In genomic region chr4:40057540-40058091, GRCh38 we compare ENCODE assay signal across 1 cellular context.
TF ChIP-seq lines count a peak whose summit lies in the region.

No MANE protein-coding gene starts in this region.

TF ChIP-seq in HepG2, 621 proteins besides CTCF, POLR2A, EP300 and RAD21 (continued from another document and continues in another):
- TF ChIP-seq, protein P1, sequence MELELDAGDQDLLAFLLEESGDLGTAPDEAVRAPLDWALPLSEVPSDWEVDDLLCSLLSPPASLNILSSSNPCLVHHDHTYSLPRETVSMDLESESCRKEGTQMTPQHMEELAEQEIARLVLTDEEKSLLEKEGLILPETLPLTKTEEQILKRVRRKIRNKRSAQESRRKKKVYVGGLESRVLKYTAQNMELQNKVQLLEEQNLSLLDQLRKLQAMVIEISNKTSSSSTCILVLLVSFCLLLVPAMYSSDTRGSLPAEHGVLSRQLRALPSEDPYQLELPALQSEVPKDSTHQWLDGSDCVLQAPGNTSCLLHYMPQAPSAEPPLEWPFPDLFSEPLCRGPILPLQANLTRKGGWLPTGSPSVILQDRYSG (CRISPR knock-in tag; IDR thresholded peaks at IDR 0.05) = no peak
- TF ChIP-seq, protein P2, sequence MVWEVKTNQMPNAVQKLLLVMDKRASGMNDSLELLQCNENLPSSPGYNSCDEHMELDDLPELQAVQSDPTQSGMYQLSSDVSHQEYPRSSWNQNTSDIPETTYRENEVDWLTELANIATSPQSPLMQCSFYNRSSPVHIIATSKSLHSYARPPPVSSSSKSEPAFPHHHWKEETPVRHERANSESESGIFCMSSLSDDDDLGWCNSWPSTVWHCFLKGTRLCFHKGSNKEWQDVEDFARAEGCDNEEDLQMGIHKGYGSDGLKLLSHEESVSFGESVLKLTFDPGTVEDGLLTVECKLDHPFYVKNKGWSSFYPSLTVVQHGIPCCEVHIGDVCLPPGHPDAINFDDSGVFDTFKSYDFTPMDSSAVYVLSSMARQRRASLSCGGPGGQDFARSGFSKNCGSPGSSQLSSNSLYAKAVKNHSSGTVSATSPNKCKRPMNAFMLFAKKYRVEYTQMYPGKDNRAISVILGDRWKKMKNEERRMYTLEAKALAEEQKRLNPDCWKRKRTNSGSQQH (CRISPR knock-in tag; IDR thresholded peaks at IDR 0.05; ENCODE audit: low read depth) = no peak
- TF ChIP-seq ZNF777 (CRISPR knock-in tag; IDR thresholded peaks at IDR 0.05) (no peak), ZSCAN31 (CRISPR knock-in tag; IDR thresholded peaks at IDR 0.05; ENCODE audit: low read depth) (no peak), ZNF264 (CRISPR knock-in tag; IDR thresholded peaks at IDR 0.05) (no peak), PBX3 (CRISPR knock-in tag; IDR thresholded peaks at IDR 0.05; ENCODE audit: borderline replicate concordance) (no peak), ZNF501 (CRISPR knock-in tag; IDR thresholded peaks at IDR 0.05) (peak; percentile 51), MAFG (CRISPR knock-in tag; IDR thresholded peaks at IDR 0.05) (no peak), ZNF792 (CRISPR knock-in tag; IDR thresholded peaks at IDR 0.05) (no peak), ATM (IDR thresholded peaks at IDR 0.05; ENCODE audit: borderline replicate concordance) (no peak), ZFP62 (CRISPR knock-in tag; IDR thresholded peaks at IDR 0.05) (no peak), ZIK1 (CRISPR knock-in tag; IDR thresholded peaks at IDR 0.05; ENCODE audit: borderline replicate concordance, low read depth) (no peak), FOXJ3 (CRISPR knock-in tag; IDR thresholded peaks at IDR 0.05; ENCODE audit: borderline replicate concordance) (no peak), ZNF563 (CRISPR knock-in tag; IDR thresholded peaks at IDR 0.05) (no peak), ZNF549 (CRISPR knock-in tag; IDR thresholded peaks at IDR 0.05) (no peak), ASH2L (IDR thresholded peaks at IDR 0.05; ENCODE audit: insufficient read length, low read depth, low read length) (peak; percentile 78), POLR2G (IDR thresholded peaks at IDR 0.05; ENCODE audit: low read depth, low read length) (peak; percentile 25; the same call in 1 of the 2 replicates), TFDP1 (CRISPR knock-in tag; IDR thresholded peaks at IDR 0.05; ENCODE audit: borderline replicate concordance) (peak; percentile 45; the same call in 1 of the 2 replicates), NFYB (CRISPR knock-in tag; IDR thresholded peaks at IDR 0.05) (peak; percentile 84), ZBTB21 (CRISPR knock-in tag; IDR thresholded peaks at IDR 0.05) (no peak), TCF7 (IDR thresholded peaks at IDR 0.05; ENCODE audit: low read depth) (peak; percentile 86), ZNF772 (CRISPR knock-in tag; IDR thresholded peaks at IDR 0.05) (no peak), HDAC2 (CRISPR knock-in tag; IDR thresholded peaks at IDR 0.05) (no peak), HNF1A (IDR thresholded peaks at IDR 0.05; ENCODE audit: low read depth) (no peak), HNF1A (CRISPR knock-in tag; IDR thresholded peaks at IDR 0.05; ENCODE audit: borderline replicate concordance) (no peak), ZFP90 (CRISPR knock-in tag; IDR thresholded peaks at IDR 0.05; ENCODE audit: borderline replicate concordance) (no peak), FOSL2 (CRISPR knock-in tag; IDR thresholded peaks at IDR 0.05) (peak; percentile 82), ZNF468 (CRISPR knock-in tag; IDR thresholded peaks at IDR 0.05) (no peak), SP140L (CRISPR knock-in tag; IDR thresholded peaks at IDR 0.05; ENCODE audit: borderline replicate concordance) (0 out of 2 replicates have a peak, but pooled peaks have one; percentile 22), ZMYM4 (CRISPR knock-in tag; IDR thresholded peaks at IDR 0.05) (peak; percentile 70), ZBTB20 (CRISPR knock-in tag; IDR thresholded peaks at IDR 0.05; ENCODE audit: borderline replicate concordance, low read depth) (no peak)
- TF ChIP-seq, protein P3, sequence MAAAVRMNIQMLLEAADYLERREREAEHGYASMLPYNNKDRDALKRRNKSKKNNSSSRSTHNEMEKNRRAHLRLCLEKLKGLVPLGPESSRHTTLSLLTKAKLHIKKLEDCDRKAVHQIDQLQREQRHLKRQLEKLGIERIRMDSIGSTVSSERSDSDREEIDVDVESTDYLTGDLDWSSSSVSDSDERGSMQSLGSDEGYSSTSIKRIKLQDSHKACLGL (CRISPR knock-in tag; IDR thresholded peaks at IDR 0.05) = no peak
- TF ChIP-seq, protein P4, sequence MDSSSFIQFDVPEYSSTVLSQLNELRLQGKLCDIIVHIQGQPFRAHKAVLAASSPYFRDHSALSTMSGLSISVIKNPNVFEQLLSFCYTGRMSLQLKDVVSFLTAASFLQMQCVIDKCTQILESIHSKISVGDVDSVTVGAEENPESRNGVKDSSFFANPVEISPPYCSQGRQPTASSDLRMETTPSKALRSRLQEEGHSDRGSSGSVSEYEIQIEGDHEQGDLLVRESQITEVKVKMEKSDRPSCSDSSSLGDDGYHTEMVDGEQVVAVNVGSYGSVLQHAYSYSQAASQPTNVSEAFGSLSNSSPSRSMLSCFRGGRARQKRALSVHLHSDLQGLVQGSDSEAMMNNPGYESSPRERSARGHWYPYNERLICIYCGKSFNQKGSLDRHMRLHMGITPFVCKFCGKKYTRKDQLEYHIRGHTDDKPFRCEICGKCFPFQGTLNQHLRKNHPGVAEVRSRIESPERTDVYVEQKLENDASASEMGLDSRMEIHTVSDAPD (CRISPR knock-in tag; IDR thresholded peaks at IDR 0.05) = peak; percentile 81
- TF ChIP-seq, protein P5, sequence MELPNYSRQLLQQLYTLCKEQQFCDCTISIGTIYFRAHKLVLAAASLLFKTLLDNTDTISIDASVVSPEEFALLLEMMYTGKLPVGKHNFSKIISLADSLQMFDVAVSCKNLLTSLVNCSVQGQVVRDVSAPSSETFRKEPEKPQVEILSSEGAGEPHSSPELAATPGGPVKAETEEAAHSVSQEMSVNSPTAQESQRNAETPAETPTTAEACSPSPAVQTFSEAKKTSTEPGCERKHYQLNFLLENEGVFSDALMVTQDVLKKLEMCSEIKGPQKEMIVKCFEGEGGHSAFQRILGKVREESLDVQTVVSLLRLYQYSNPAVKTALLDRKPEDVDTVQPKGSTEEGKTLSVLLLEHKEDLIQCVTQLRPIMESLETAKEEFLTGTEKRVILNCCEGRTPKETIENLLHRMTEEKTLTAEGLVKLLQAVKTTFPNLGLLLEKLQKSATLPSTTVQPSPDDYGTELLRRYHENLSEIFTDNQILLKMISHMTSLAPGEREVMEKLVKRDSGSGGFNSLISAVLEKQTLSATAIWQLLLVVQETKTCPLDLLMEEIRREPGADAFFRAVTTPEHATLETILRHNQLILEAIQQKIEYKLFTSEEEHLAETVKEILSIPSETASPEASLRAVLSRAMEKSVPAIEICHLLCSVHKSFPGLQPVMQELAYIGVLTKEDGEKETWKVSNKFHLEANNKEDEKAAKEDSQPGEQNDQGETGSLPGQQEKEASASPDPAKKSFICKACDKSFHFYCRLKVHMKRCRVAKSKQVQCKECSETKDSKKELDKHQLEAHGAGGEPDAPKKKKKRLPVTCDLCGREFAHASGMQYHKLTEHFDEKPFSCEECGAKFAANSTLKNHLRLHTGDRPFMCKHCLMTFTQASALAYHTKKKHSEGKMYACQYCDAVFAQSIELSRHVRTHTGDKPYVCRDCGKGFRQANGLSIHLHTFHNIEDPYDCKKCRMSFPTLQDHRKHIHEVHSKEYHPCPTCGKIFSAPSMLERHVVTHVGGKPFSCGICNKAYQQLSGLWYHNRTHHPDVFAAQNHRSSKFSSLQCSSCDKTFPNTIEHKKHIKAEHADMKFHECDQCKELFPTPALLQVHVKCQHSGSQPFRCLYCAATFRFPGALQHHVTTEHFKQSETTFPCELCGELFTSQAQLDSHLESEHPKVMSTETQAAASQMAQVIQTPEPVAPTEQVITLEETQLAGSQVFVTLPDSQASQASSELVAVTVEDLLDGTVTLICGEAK (IDR thresholded peaks at IDR 0.05) = no peak
- TF ChIP-seq, protein P5 (CRISPR knock-in tag; IDR thresholded peaks at IDR 0.05) = no peak
- TF ChIP-seq, protein P6, sequence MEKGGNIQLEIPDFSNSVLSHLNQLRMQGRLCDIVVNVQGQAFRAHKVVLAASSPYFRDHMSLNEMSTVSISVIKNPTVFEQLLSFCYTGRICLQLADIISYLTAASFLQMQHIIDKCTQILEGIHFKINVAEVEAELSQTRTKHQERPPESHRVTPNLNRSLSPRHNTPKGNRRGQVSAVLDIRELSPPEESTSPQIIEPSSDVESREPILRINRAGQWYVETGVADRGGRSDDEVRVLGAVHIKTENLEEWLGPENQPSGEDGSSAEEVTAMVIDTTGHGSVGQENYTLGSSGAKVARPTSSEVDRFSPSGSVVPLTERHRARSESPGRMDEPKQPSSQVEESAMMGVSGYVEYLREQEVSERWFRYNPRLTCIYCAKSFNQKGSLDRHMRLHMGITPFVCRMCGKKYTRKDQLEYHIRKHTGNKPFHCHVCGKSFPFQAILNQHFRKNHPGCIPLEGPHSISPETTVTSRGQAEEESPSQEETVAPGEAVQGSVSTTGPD (CRISPR knock-in tag; IDR thresholded peaks at IDR 0.05) = peak; percentile 88
- TF ChIP-seq, protein P7, sequence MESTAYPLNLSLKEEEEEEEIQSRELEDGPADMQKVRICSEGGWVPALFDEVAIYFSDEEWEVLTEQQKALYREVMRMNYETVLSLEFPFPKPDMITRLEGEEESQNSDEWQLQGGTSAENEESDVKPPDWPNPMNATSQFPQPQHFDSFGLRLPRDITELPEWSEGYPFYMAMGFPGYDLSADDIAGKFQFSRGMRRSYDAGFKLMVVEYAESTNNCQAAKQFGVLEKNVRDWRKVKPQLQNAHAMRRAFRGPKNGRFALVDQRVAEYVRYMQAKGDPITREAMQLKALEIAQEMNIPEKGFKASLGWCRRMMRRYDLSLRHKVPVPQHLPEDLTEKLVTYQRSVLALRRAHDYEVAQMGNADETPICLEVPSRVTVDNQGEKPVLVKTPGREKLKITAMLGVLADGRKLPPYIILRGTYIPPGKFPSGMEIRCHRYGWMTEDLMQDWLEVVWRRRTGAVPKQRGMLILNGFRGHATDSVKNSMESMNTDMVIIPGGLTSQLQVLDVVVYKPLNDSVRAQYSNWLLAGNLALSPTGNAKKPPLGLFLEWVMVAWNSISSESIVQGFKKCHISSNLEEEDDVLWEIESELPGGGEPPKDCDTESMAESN (CRISPR knock-in tag; conservative IDR thresholded peaks at IDR 0.05) = 0 out of 2 replicates have a peak, but pooled peaks have one; percentile 31
